In the genomic region with DNA sequence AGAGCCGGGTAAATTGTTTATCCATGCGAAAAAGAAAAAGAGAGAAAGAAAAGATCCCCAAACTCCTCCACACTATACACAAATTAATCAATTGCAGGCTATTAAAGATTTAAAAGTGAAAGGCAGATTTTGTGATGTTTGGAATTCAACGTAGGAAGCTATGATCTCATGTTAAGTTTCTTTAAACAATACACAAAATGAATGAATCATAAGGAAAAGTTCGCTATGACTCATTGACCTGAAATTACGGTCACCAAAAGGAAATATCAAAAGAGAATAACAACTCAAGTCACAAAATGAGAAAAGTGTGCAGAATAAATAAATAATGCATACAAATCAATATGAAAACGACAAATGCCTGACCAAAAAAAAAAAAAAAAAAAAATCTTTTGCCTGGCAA, we compare ENCODE assay signal across 14 cellular contexts. TPM values are rescaled to one million over a fixed set of nuclear protein-coding genes. Genes with fewer than 3 reads are reported as not detected.
A peak's percentile ranks its signal among the peaks of the same experiment; 100 is the strongest.
DNase-seq lines count a peak whose midpoint lies in the region; ATAC-seq and TF ChIP-seq lines count a peak whose summit lies in the region.
"Had no signal": no experiment of that assay in that cellular context is flagged by ENCODE, and none has a peak within 500 bp of the region (broad histone marks: within the 10 kb centered on the region; RNA-seq: fewer than 3 reads in every experiment).

No MANE protein-coding gene starts in this region.

- no peak overlapping the region for H2BK120ac ChIP-seq in H9 (ENCODE audit: low read depth, low read length, poor library complexity, severe bottlenecking)

- DNase-seq in AG08396 (ENCODE audit: low spot score) (peak; percentile 15), HCT116 (ENCODE audit: low read depth, low spot score) (no peak), fibroblast of the aortic adventitia (ENCODE audit: low read depth) (peak; percentile 68), NCI-H69 (lab: John Stamatoyannopoulos, UW) (no peak), immature natural killer cell (no peak), H9 (no peak)
- no peak for DNase-seq in activated CD8-positive, alpha-beta T cell treated with anti-CD3 and anti-CD28 coated beads for 36 hours
- DNase-seq in stimulated activated naive B cell treated with anti-CD40 and anti-IgM and Interleukin-4, amounts not matched to agents 10 μg/mL and 1 μg/mL and 100 μg/mL, for 72 hours = no peak
- DNase-seq: activated CD4-positive, CD25-positive, alpha-beta regulatory T cell treated with anti-CD3 and anti-CD28 coated beads, Interleukin-2, amount 50 U/mL, for 72 hours; anterior cingulate cortex; Caco-2; foreskin melanocyte; NCI-H146; retina had no signal

- H3K27ac Mint-ChIP-seq in activated CD8-positive, alpha-beta T cell treated with anti-CD3 and anti-CD28 coated beads for 36 hours = peak overlapping the region; percentile 34
- no peak overlapping the region for H3K27ac Mint-ChIP-seq in immature natural killer cell
- H3K27ac Mint-ChIP-seq in H9 = no peak overlapping the region
- no peak overlapping the region for H3K27ac Mint-ChIP-seq in stimulated activated naive B cell treated with anti-CD40 and anti-IgM and Interleukin-4, amounts not matched to agents 10 μg/mL and 1 μg/mL and 100 μg/mL, for 72 hours

- no peaks in the 10 kb centered on the region for H3K9me3 ChIP-seq in HCT116 (ENCODE audit: control insufficient read depth in 1 of 2, insufficient read depth in 1 of 2, low read depth in 1 of 2, low read length in 2 of 2)
- no peaks in the 10 kb centered on the region for H3K9me3 ChIP-seq in H9 (ENCODE audit: control insufficient read depth, low read depth, low read length)
- H3K9me3 ChIP-seq: Caco-2 had no signal

- no peak overlapping the region for H4K8ac ChIP-seq in H9 (replicated peaks; ENCODE audit: insufficient read length, low read depth, low read length)

- no peak overlapping the region for H2AK5ac ChIP-seq in H9 (ENCODE audit: insufficient read length, low read length)

- no peaks in the 10 kb centered on the region for H3K23me2 ChIP-seq in H9 (ENCODE audit: insufficient read length, low read depth, low read length, poor library complexity, severe bottlenecking)

- H3T11ph ChIP-seq in H9 (ENCODE audit: low read length) = no peak overlapping the region

- no peaks in the 10 kb centered on the region for H3K36me3 ChIP-seq in HCT116 (ENCODE audit: control insufficient read depth in 1 of 2, insufficient read depth in 2 of 2, low read length in 2 of 2)

- TF ChIP-seq CTCF in HCT116 (IDR thresholded peaks at IDR 0.05 in 2 of 3, conservative IDR thresholded peaks at IDR 0.05 in 1 of 3; ENCODE audit: borderline replicate concordance in 1 of 3, insufficient read depth in 1 of 3, low read depth in 2 of 3, low read length in 2 of 3) = no peak
- TF ChIP-seq CTCF in activated CD8-positive, alpha-beta T cell treated with anti-CD3 and anti-CD28 coated beads for 36 hours (IDR thresholded peaks at IDR 0.05) = no peak
- no peak for TF ChIP-seq CTCF in fibroblast of the aortic adventitia (IDR thresholded peaks at IDR 0.05; ENCODE audit: insufficient read depth, low read length)
- no peak for TF ChIP-seq CTCF in H9 (conservative IDR thresholded peaks at IDR 0.05)

- H3K27ac ChIP-seq in HCT116 (ENCODE audit: low read depth, low read length) = peak overlapping the region; percentile 49
- H3K27ac ChIP-seq in H9 (ENCODE audit: insufficient read length, low read depth, low read length) = no peak overlapping the region

- no CpG with 5 or more reads among the region's 6 CpGs for WGBS in H9 (ENCODE audit: extremely low coverage, insufficient read length, low lambda C conversion rate)

- H3K4me3 Mint-ChIP-seq in activated CD8-positive, alpha-beta T cell treated with anti-CD3 and anti-CD28 coated beads for 36 hours = no peak overlapping the region
- H3K4me3 Mint-ChIP-seq in immature natural killer cell (no peak overlapping the region), H9 (no peak overlapping the region)
- H3K4me3 Mint-ChIP-seq in stimulated activated naive B cell treated with anti-CD40 and anti-IgM and Interleukin-4, amounts not matched to agents 10 μg/mL and 1 μg/mL and 100 μg/mL, for 72 hours = no peak overlapping the region

- no peak overlapping the region for H3K4ac ChIP-seq in H9 (ENCODE audit: low read depth, low read length)

- peaks cover 18% of the 10 kb centered on the region for H3K4me1 Mint-ChIP-seq in activated CD8-positive, alpha-beta T cell treated with anti-CD3 and anti-CD28 coated beads for 36 hours (ENCODE audit: low read depth)
- peaks cover 12 to 28% of the 10 kb centered on the region in 2 donors for H3K4me1 Mint-ChIP-seq in immature natural killer cell
- peaks cover 2 to 4% of the 10 kb centered on the region in 2 experiments; a peak in 2 of 4 replicates for H3K4me1 Mint-ChIP-seq in H9
- peaks cover 0 to 2% of the 10 kb centered on the region in 2 donors for H3K4me1 Mint-ChIP-seq in stimulated activated naive B cell treated with anti-CD40 and anti-IgM and Interleukin-4, amounts not matched to agents 10 μg/mL and 1 μg/mL and 100 μg/mL, for 72 hours

- RAD21 ChIA-PET in HCT116 (lab: Charles Lee; ENCODE audit: low non-redundant PET in 1 of 2, low total read pairs in 2 of 2, uncharacterized antibody in 2 of 2, unreplicated experiment in 2 of 2) = interaction anchor here in 1 of 2 experiments (0.6 kb wide), 1 partner anchor 498 kb away, joined by 3 read pairs; no protein-coding TSS in a partner anchor

- no peak overlapping the region for H3K23ac ChIP-seq in H9 (ENCODE audit: insufficient read length, low read depth, low read length)

- H2BK20ac ChIP-seq in H9 (ENCODE audit: low read depth, low read length, poor library complexity, severe bottlenecking) = no peak overlapping the region

- H4K5ac ChIP-seq in H9 (ENCODE audit: insufficient read length, low read depth, low read length) = no peak overlapping the region

- no peaks in the 10 kb centered on the region for H3K9me3 Mint-ChIP-seq in activated CD8-positive, alpha-beta T cell treated with anti-CD3 and anti-CD28 coated beads for 36 hours
- H3K9me3 Mint-ChIP-seq in immature natural killer cell (no peaks in the 10 kb centered on the region), H9 (peaks cover 0 to 3% of the 10 kb centered on the region in 2 experiments; a peak in 1 of 5 replicates)
- peaks cover 4 to 7% of the 10 kb centered on the region in 2 donors for H3K9me3 Mint-ChIP-seq in stimulated activated naive B cell treated with anti-CD40 and anti-IgM and Interleukin-4, amounts not matched to agents 10 μg/mL and 1 μg/mL and 100 μg/mL, for 72 hours

- no peak overlapping the region for H2BK5ac ChIP-seq in H9 (ENCODE audit: insufficient read length, low read length)

- BruUV-seq in HCT116 (replicated peaks; lab: Mats Ljungman, UMichigan) = no TSS peak

- H3K27me3 Mint-ChIP-seq in activated CD8-positive, alpha-beta T cell treated with anti-CD3 and anti-CD28 coated beads for 36 hours = no peaks in the 10 kb centered on the region
- H3K27me3 Mint-ChIP-seq in immature natural killer cell (ENCODE audit: low read depth in 3 of 3) = peaks cover 0 to 5% (median 3%) of the 10 kb centered on the region in 3 donors
- H3K27me3 Mint-ChIP-seq in H9 (ENCODE audit: low read depth) = no peaks in the 10 kb centered on the region; the same call in 1 of the 2 replicates
- H3K27me3 Mint-ChIP-seq in stimulated activated naive B cell treated with anti-CD40 and anti-IgM and Interleukin-4, amounts not matched to agents 10 μg/mL and 1 μg/mL and 100 μg/mL, for 72 hours = no peaks in the 10 kb centered on the region

- H3K4me1 ChIP-seq in HCT116 (ENCODE audit: control insufficient read depth in 1 of 2, insufficient read depth in 2 of 2, low read length in 2 of 2) (peaks cover 32 to 36% of the 10 kb centered on the region in 2 experiments), H9 (ENCODE audit: insufficient read depth, low read length) (no peaks in the 10 kb centered on the region)

- no peak overlapping the region for H3K56ac ChIP-seq in H9 (ENCODE audit: insufficient read length, low read depth, low read length)

- H2AFZ ChIP-seq in HCT116 (ENCODE audit: low read depth, low read length, poor library complexity, severe bottlenecking) = peak overlapping the region; percentile 70
- no peak overlapping the region for H2AFZ ChIP-seq in H9 (ENCODE audit: low read length)

- no peak for TF ChIP-seq POLR2A in HCT116 (IDR thresholded peaks at IDR 0.05; ENCODE audit: borderline replicate concordance, extremely low read depth, insufficient read depth, insufficient read length)

- no peaks in the 10 kb centered on the region for H3K36me3 Mint-ChIP-seq in activated CD8-positive, alpha-beta T cell treated with anti-CD3 and anti-CD28 coated beads for 36 hours (ENCODE audit: low read depth)
- no peaks in the 10 kb centered on the region for H3K36me3 Mint-ChIP-seq in immature natural killer cell
- H3K36me3 Mint-ChIP-seq in H9 (ENCODE audit: insufficient read depth in 1 of 3, low read depth in 3 of 3) = no peaks in the 10 kb centered on the region
- H3K36me3 Mint-ChIP-seq in stimulated activated naive B cell treated with anti-CD40 and anti-IgM and Interleukin-4, amounts not matched to agents 10 μg/mL and 1 μg/mL and 100 μg/mL, for 72 hours = peaks cover 9 to 15% of the 10 kb centered on the region in 2 donors

- H3K18ac ChIP-seq in H9 (ENCODE audit: insufficient read length, low read depth, low read length) = no peak overlapping the region

- H3K79me2 ChIP-seq in HCT116 (ENCODE audit: insufficient read depth, low read length) (no peaks in the 10 kb centered on the region), H9 (ENCODE audit: insufficient read depth, low read length) (no peaks in the 10 kb centered on the region)

- CTCF ChIA-PET in HCT116 (lab: Charles Lee) = interaction anchor here (1.4 kb wide), 1 partner anchor 238 kb away, joined by 3 read pairs; no protein-coding TSS in a partner anchor
- CTCF ChIA-PET in activated CD8-positive, alpha-beta T cell treated with anti-CD3 and anti-CD28 coated beads for 36 hours (lab: Charles Lee) = interaction anchor here (1.4 kb wide), 1 partner anchor 13 kb away, joined by 3 read pairs; no protein-coding TSS in a partner anchor

- H3K9me2 ChIP-seq in HCT116 (ENCODE audit: insufficient read depth) = no peaks in the 10 kb centered on the region

- H2BK12ac ChIP-seq in H9 (ENCODE audit: insufficient read length, low read depth, low read length) = no peak overlapping the region

- intact Hi-C loops in HCT116 (cut with micrococcal nuclease) = no loop called here
- intact Hi-C loops in activated CD8-positive, alpha-beta T cell treated with anti-CD3 and anti-CD28 coated beads for 36 hours (cut with micrococcal nuclease) = loop anchor here (2.0 kb wide), 1 partner anchor 75 kb away; no protein-coding TSS in a partner anchor

- peak overlapping the region; percentile 73 for H3K4me2 ChIP-seq in HCT116 (ENCODE audit: low read length)
- no peak overlapping the region for H3K4me2 ChIP-seq in H9 (ENCODE audit: insufficient read depth, insufficient read length, low read length)

- no peak for TF ChIP-seq RAD21 in HCT116 (IDR thresholded peaks at IDR 0.05; ENCODE audit: low read depth)

- no peak overlapping the region for H2BK15ac ChIP-seq in H9 (ENCODE audit: low read depth, low read length)

- H3K79me1 ChIP-seq in H9 (ENCODE audit: insufficient read depth, low read depth, low read length, poor library complexity, severe bottlenecking) = no peaks in the 10 kb centered on the region

- ATAC-seq in HCT116 = peak; percentile 53
- no peak for ATAC-seq in activated CD8-positive, alpha-beta T cell treated with anti-CD3 and anti-CD28 coated beads for 36 hours
- ATAC-seq in stimulated activated naive B cell treated with anti-CD40 and anti-IgM and Interleukin-4, amounts not matched to agents 10 μg/mL and 1 μg/mL and 100 μg/mL, for 72 hours (replicated peaks) = no peak

- POLR2A ChIA-PET in HCT116 (lab: Charles Lee) = interaction anchor here (0.7 kb wide), 1 partner anchor 12 kb away, joined by 3 read pairs; no protein-coding TSS in a partner anchor
- POLR2A ChIA-PET in activated CD8-positive, alpha-beta T cell treated with anti-CD3 and anti-CD28 coated beads for 36 hours (lab: Charles Lee) = interaction anchor here (0.6 kb wide), 1 partner anchor 258 kb away, joined by 3 read pairs; no protein-coding TSS in a partner anchor

- H3K27me3 ChIP-seq in HCT116 (ENCODE audit: insufficient read depth, low read length) (no peaks in the 10 kb centered on the region; the same call in 1 of the 2 replicates), H9 (ENCODE audit: insufficient read depth, low read length) (no peaks in the 10 kb centered on the region)

- H4K91ac ChIP-seq in H9 (ENCODE audit: insufficient read length, low read depth, low read length) = no peak overlapping the region

- H3K9ac ChIP-seq in HCT116 (ENCODE audit: low read length) = peak overlapping the region; percentile 28; the same call in 1 of the 2 replicates
- H3K9ac ChIP-seq in H9 (ENCODE audit: extremely low read depth, insufficient read length, low read length) = no peak overlapping the region

- H4K20me1 ChIP-seq in HCT116 (ENCODE audit: insufficient read depth) (no peaks in the 10 kb centered on the region), H9 (ENCODE audit: control insufficient read depth, insufficient read depth, insufficient read length) (no peaks in the 10 kb centered on the region)

- H3K14ac ChIP-seq in H9 (ENCODE audit: insufficient read depth, low read length) = no peak overlapping the region

- H3K4me3 ChIP-seq in HCT116 (replicated peaks in 1 of 2; ENCODE audit: low read depth in 1 of 2, low read length in 2 of 2) (peak overlapping the region; percentile 35 to 45), fibroblast of the aortic adventitia (ENCODE audit: low read depth, low read length) (no peak overlapping the region)

RNA-seq across cellular contexts. Expression of a gene that starts 28.6 kb away (rescaled TPM):
- total RNA-seq in HCT116 (2021; ENCODE audit: unreplicated experiment) (not detected), fibroblast of the aortic adventitia (ENCODE audit: low replicate concordance) (0.08 TPM in 1 of 2 replicates, not detected in the other), H9 (2021) (not detected in 2 replicates)
- not detected in 2 replicates for polyA plus RNA-seq in HCT116 (2012)
- under 1 TPM in 1 of 2 experiments, not detected in 1; 0.18 TPM for total RNA-seq in activated CD8-positive, alpha-beta T cell treated with anti-CD3 and anti-CD28 coated beads for 36 hours
- 1 to 10 TPM in 2 of 3 donors, not detected in 1; 1.5 to 1.8 TPM for polyA plus RNA-seq in immature natural killer cell
- total RNA-seq: Caco-2 had no signal

Comparison
In these comparisons a context has a peak if more than half of its experiments do, and no peak if none do; other contexts are left out.
1. DNase-seq: peak in AG08396 (single experiment) and fibroblast of the aortic adventitia (single experiment); none in HCT116 (single experiment), activated CD8-positive, alpha-beta T cell treated with anti-CD3 and anti-CD28 coated beads for 36 hours (single experiment), NCI-H69 (single experiment), immature natural killer cell (0 of 3), H9 (single experiment) and stimulated activated naive B cell treated with anti-CD40 and anti-IgM and Interleukin-4, amounts not matched to agents 10 μg/mL and 1 μg/mL and 100 μg/mL, for 72 hours (single experiment).